Comparison of ENCODE assay signal across 18 cellular contexts in the genomic region with DNA sequence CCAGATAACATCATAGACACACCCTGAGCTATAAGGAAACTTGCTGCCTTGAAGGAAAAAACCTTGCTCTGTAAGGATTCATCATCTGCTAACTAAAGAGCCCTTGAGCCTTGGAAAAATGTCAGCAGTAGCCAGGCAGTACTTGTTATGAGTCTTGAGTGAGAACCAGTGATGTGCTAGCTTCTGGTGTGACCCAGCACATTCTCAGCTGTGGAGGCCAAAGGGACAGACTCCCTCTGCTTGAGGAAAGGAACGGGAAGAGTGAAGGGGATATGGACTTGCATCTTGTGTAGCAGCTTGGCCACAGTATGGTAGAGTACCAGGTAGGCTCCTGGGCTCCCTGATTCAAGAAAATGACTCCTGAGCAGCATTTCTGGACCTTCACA.
"Had no signal": no experiment of that assay in that cellular context is flagged by ENCODE, and none has a peak within 500 bp of the region (broad histone marks: within the 10 kb centered on the region; RNA-seq: fewer than 3 reads in every experiment).

No MANE protein-coding gene starts in this region.

- H3K4me3 ChIP-seq: lower lobe of right lung, SJSA1, thoracic aorta had no signal

- H3K27me3 ChIP-seq: SJSA1 had no signal

- H3K36me3 ChIP-seq: lower lobe of right lung, SJSA1, thoracic aorta had no signal

- FAIRE-seq: bronchial epithelial cell, colon had no signal

- H3K27ac ChIP-seq: lower lobe of right lung, SJSA1, thoracic aorta had no signal

- H3K27ac Mint-ChIP-seq: activated CD4-positive, alpha-beta T cell treated with anti-CD3 and anti-CD28 coated beads for 36 hours; activated naive CD4-positive, alpha-beta T cell treated with anti-CD3 and anti-CD28 coated beads for 36 hours; activated T-helper 2 cell treated with anti-CD3 and anti-CD28 coated beads, Interferon-gamma antibody, Interleukin-2, Interleukin-4, amounts not matched to agents 10 μg/mL and 5 μg/mL and 100 μg/mL, durations not matched to agents 14 hours and 24 hours and 36 hours; endodermal cell; progenitor cell of endocrine pancreas; stimulated activated naive CD8-positive, alpha-beta T cell treated with anti-CD3 and anti-CD28 coated beads, Interleukin-15, Interleukin-2, amounts not matched to agents 100 ng/mL and 50 ng/mL, for 24 hours had no signal

- H3K4me3 Mint-ChIP-seq: activated CD4-positive, alpha-beta T cell treated with anti-CD3 and anti-CD28 coated beads for 36 hours; activated naive CD4-positive, alpha-beta T cell treated with anti-CD3 and anti-CD28 coated beads for 36 hours; endodermal cell; stimulated activated naive CD8-positive, alpha-beta T cell treated with anti-CD3 and anti-CD28 coated beads, Interleukin-15, Interleukin-2, amounts not matched to agents 100 ng/mL and 50 ng/mL, for 24 hours had no signal

- H3K27me3 Mint-ChIP-seq: activated CD4-positive, alpha-beta T cell treated with anti-CD3 and anti-CD28 coated beads for 36 hours; progenitor cell of endocrine pancreas; stimulated activated naive CD8-positive, alpha-beta T cell treated with anti-CD3 and anti-CD28 coated beads, Interleukin-15, Interleukin-2, amounts not matched to agents 100 ng/mL and 50 ng/mL, for 24 hours had no signal

- DNase-seq: activated CD4-positive, alpha-beta T cell treated with anti-CD3 and anti-CD28 coated beads for 36 hours; activated CD4-positive, alpha-beta T cell treated with anti-CD3 and anti-CD28 coated beads, Interleukin-2, amount 50 U/mL, for 48 hours; activated naive CD4-positive, alpha-beta T cell treated with anti-CD3 and anti-CD28 coated beads for 36 hours; aorta; endodermal cell; erythroblast; left colon; lower lobe of right lung; right cardiac atrium; stimulated activated CD4-positive, alpha-beta T cell treated with anti-CD3 and anti-CD28 coated beads, Interleukin-2, amount 100 ng/mL, for 48 hours; T-helper 2 cell had no signal

- H3K9me3 Mint-ChIP-seq: endodermal cell had no signal

- ATAC-seq: activated CD4-positive, alpha-beta T cell treated with anti-CD3 and anti-CD28 coated beads for 36 hours; left colon; right cardiac atrium had no signal

- H3K4me1 Mint-ChIP-seq: activated CD4-positive, alpha-beta T cell treated with anti-CD3 and anti-CD28 coated beads for 36 hours; endodermal cell had no signal

- H3K9me3 ChIP-seq: lower lobe of right lung, thoracic aorta had no signal

- H3K4me1 ChIP-seq: lower lobe of right lung, SJSA1 had no signal
